9 cellular contexts compared by ENCODE assay signal in genomic region chr17:42670925-42671657, GRCh38. TPM values are rescaled to one million over a fixed set of nuclear protein-coding genes. Genes with fewer than 3 reads are reported as not detected.
DNase-seq lines count a peak whose midpoint lies in the region; ATAC-seq and TF ChIP-seq lines count a peak whose summit lies in the region.
"Had no signal": no experiment of that assay in that cellular context is flagged by ENCODE, and none has a peak within 500 bp of the region (broad histone marks: within the 10 kb centered on the region; RNA-seq: fewer than 3 reads in every experiment).

No MANE protein-coding gene starts in this region.

- H3K4me3 Mint-ChIP-seq in activated naive CD8-positive, alpha-beta T cell treated with anti-CD3 and anti-CD28 coated beads, Interleukin-2, amount 10 ng/mL, durations not matched to agents 7 days and 5 days, result peak overlapping the region; percentile 68
- peak overlapping the region; percentile 34 for H3K4me3 Mint-ChIP-seq in nephron progenitor cell

- no peak for TF ChIP-seq CTCF in nephron progenitor cell (IDR thresholded peaks at IDR 0.05)
- TF ChIP-seq CTCF in GM10248 (IDR thresholded peaks at IDR 0.05; ENCODE audit: control extremely low read depth, extremely low read depth, low read depth, missing control alignments), result no peak

- ATAC-seq in activated naive CD8-positive, alpha-beta T cell treated with anti-CD3 and anti-CD28 coated beads, Interleukin-2, amount 10 ng/mL, durations not matched to agents 7 days and 5 days (ENCODE audit: low read depth), result no peak
- ATAC-seq in HG03175 (IDR thresholded peaks at IDR 0.05; ENCODE audit: unreplicated experiment) (no peak), GM18861 (IDR thresholded peaks at IDR 0.05; ENCODE audit: unreplicated experiment) (no peak)
- ATAC-seq: K562, upper lobe of right lung had no signal

- H3K27ac Mint-ChIP-seq in activated naive CD8-positive, alpha-beta T cell treated with anti-CD3 and anti-CD28 coated beads, Interleukin-2, amount 10 ng/mL, durations not matched to agents 7 days and 5 days, result no peak overlapping the region
- H3K27ac Mint-ChIP-seq in nephron progenitor cell, result no peak overlapping the region

- DNase-seq in H7, result no peak
- peak; percentile 44 for DNase-seq in activated naive CD8-positive, alpha-beta T cell treated with anti-CD3 and anti-CD28 coated beads, Interleukin-2, amount 10 ng/mL, durations not matched to agents 7 days and 5 days
- no peak for DNase-seq in nephron progenitor cell
- DNase-seq in GM10248 (ENCODE audit: extremely low spot score), result no peak
- DNase-seq: NCI-H345, upper lobe of right lung had no signal

- H3K36me3 Mint-ChIP-seq in activated naive CD8-positive, alpha-beta T cell treated with anti-CD3 and anti-CD28 coated beads, Interleukin-2, amount 10 ng/mL, durations not matched to agents 7 days and 5 days, result no peaks in the 10 kb centered on the region
- H3K36me3 Mint-ChIP-seq in nephron progenitor cell (ENCODE audit: low read depth), result peaks cover 40% of the 10 kb centered on the region

- H3K36me3 ChIP-seq in H7 (replicated peaks; ENCODE audit: control insufficient read depth, insufficient read depth, low read length), result peaks cover 9% of the 10 kb centered on the region

- CTCF ChIA-PET in GM10248 (lab: Yijun Ruan, JAX), result interaction anchor here (1.2 to 5.0 kb wide), 8 partner anchors 10 to 93 kb away, joined by 3 to 54 read pairs (median 4); partner anchors contain the start of genes CCR10, PSMC3IP and TUBG2

- no peaks in the 10 kb centered on the region for H3K9me3 Mint-ChIP-seq in activated naive CD8-positive, alpha-beta T cell treated with anti-CD3 and anti-CD28 coated beads, Interleukin-2, amount 10 ng/mL, durations not matched to agents 7 days and 5 days
- H3K9me3 Mint-ChIP-seq in nephron progenitor cell, result no peaks in the 10 kb centered on the region

- peaks cover 18% of the 10 kb centered on the region for H3K4me1 Mint-ChIP-seq in activated naive CD8-positive, alpha-beta T cell treated with anti-CD3 and anti-CD28 coated beads, Interleukin-2, amount 10 ng/mL, durations not matched to agents 7 days and 5 days
- peaks cover 57% of the 10 kb centered on the region for H3K4me1 Mint-ChIP-seq in nephron progenitor cell

- peaks cover 53% of the 10 kb centered on the region for H3K27me3 Mint-ChIP-seq in activated naive CD8-positive, alpha-beta T cell treated with anti-CD3 and anti-CD28 coated beads, Interleukin-2, amount 10 ng/mL, durations not matched to agents 7 days and 5 days
- peaks cover 41% of the 10 kb centered on the region for H3K27me3 Mint-ChIP-seq in nephron progenitor cell (ENCODE audit: low read depth, poor library complexity)

- POLR2A ChIA-PET in activated naive CD8-positive, alpha-beta T cell treated with anti-CD3 and anti-CD28 coated beads, Interleukin-2, amount 10 ng/mL, durations not matched to agents 7 days and 5 days (lab: Charles Lee), result interaction anchor here (1.1 to 1.4 kb wide), 3 partner anchors 16 to 62 kb away, joined by 3 read pairs; partner anchors contain the start of genes RETREG3 and TUBG1
- POLR2A ChIA-PET in GM10248 (lab: Yijun Ruan, JAX), result interaction anchor here (1.2 kb wide), 1 partner anchor 9 kb away, joined by 4 read pairs; no protein-coding TSS in a partner anchor

- H3K27me3 ChIP-seq in H7 (ENCODE audit: control insufficient read depth, insufficient read depth, low read length), result peaks cover 46% of the 10 kb centered on the region
- H3K27me3 ChIP-seq: upper lobe of right lung had no signal

- peak overlapping the region; percentile 62; the same call in 1 of the 2 replicates for H3K4me3 ChIP-seq in H7 (ENCODE audit: insufficient read depth, low read depth, low read length)
- H3K4me3 ChIP-seq: K562, upper lobe of right lung had no signal

RNA-seq across cellular contexts. Expression of gene PLEKHH3, which starts 5.7 kb away (rescaled TPM):
- 37.2 and 47.2 TPM in 2 replicates for total RNA-seq in H7 (2014; rRNA removed; shearing (Covaris generic))
- 1 to 10 TPM in 1 of 2 experiments, under 1 TPM in 1; 0.94 to 1.8 TPM for total RNA-seq in activated naive CD8-positive, alpha-beta T cell treated with anti-CD3 and anti-CD28 coated beads, Interleukin-2, amount 10 ng/mL, durations not matched to agents 7 days and 5 days

RNA-seq across cellular contexts. Expression of gene CCR10, which starts 10.6 kb away (rescaled TPM):
- total RNA-seq in H7 (2014; rRNA removed; shearing (Covaris generic)), result 4.8 and 6.2 TPM in 2 replicates
- under 1 TPM; 0.33 to 0.57 TPM for total RNA-seq in activated naive CD8-positive, alpha-beta T cell treated with anti-CD3 and anti-CD28 coated beads, Interleukin-2, amount 10 ng/mL, durations not matched to agents 7 days and 5 days

RNA-seq across cellular contexts. Expression of gene CNTNAP1, which starts 11.2 kb away (rescaled TPM):
- 6.1 and 12.0 TPM in 2 replicates for total RNA-seq in H7 (2014; rRNA removed; shearing (Covaris generic))
- total RNA-seq in activated naive CD8-positive, alpha-beta T cell treated with anti-CD3 and anti-CD28 coated beads, Interleukin-2, amount 10 ng/mL, durations not matched to agents 7 days and 5 days, result 1 to 10 TPM; 3.6 to 4.6 TPM

RNA-seq across cellular contexts. Expression of gene TUBG2, which starts 12.0 kb away (rescaled TPM):
- 15.0 and 20.5 TPM in 2 replicates for total RNA-seq in H7 (2014; rRNA removed; shearing (Covaris generic))
- 10 to 100 TPM; 17.0 to 19.2 TPM for total RNA-seq in activated naive CD8-positive, alpha-beta T cell treated with anti-CD3 and anti-CD28 coated beads, Interleukin-2, amount 10 ng/mL, durations not matched to agents 7 days and 5 days

Comparison
In these comparisons a context has a peak if more than half of its experiments do, and no peak if none do; other contexts are left out.
1. RNA of gene PLEKHH3, which starts 5.7 kb away (total RNA-seq): 37.2 to 47.2 TPM in H7; 0.94 to 1.8 TPM in activated naive CD8-positive, alpha-beta T cell treated with anti-CD3 and anti-CD28 coated beads, Interleukin-2, amount 10 ng/mL, durations not matched to agents 7 days and 5 days; every median in the first group is over 10 times any median in the second.